ENCODE assay signal across 24 cellular contexts in the genomic region with DNA sequence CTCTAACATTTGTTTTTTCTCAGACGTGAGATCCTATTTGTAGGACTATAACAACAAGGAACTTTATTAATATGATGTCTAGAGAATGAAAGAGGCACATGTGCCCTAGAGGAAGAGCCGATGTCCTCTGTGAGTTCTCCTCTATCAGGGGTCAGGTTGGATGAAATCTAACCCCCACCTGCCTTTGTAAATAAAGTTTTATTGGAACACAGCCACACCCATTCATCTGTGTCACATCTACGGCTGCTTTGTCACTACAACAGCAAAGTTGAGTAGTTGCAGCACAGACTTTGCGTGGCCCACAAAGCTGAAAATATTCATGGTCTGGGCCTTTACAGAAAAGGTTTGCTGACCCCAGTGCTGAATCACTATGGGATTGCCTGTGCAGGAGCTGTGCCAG. TPM values are rescaled to one million over a fixed set of nuclear protein-coding genes. Genes with fewer than 3 reads are reported as not detected.
"Had no signal": no experiment of that assay in that cellular context is flagged by ENCODE, and none has a peak within 500 bp of the region (broad histone marks: within the 10 kb centered on the region; RNA-seq: fewer than 3 reads in every experiment).

No MANE protein-coding gene starts in this region.

- H3K4me3 Mint-ChIP-seq: activated CD4-positive, alpha-beta memory T cell treated with anti-CD3 and anti-CD28 coated beads for 36 hours; activated CD8-positive, alpha-beta memory T cell treated with anti-CD3 and anti-CD28 coated beads, Interleukin-2, amount 10 ng/mL, durations not matched to agents 7 days and 5 days; activated naive CD8-positive, alpha-beta T cell treated with anti-CD3 and anti-CD28 coated beads for 36 hours; endodermal cell; naive B cell; stimulated activated naive B cell treated with anti-CD40 and anti-IgM and Interleukin-4, amounts not matched to agents 10 μg/mL and 1 μg/mL and 100 μg/mL, for 72 hours; T-helper 2 cell treated with Interferon-gamma antibody and Interleukin-4, amounts not matched to agents 5 μg/mL and 100 μg/mL, for 36 hours; WTC11 had no signal

- ATAC-seq: activated CD8-positive, alpha-beta memory T cell treated with anti-CD3 and anti-CD28 coated beads, Interleukin-2, amount 10 ng/mL, durations not matched to agents 7 days and 5 days; left lobe of liver; stimulated activated naive B cell treated with anti-CD40 and anti-IgM and Interleukin-4, amounts not matched to agents 10 μg/mL and 1 μg/mL and 100 μg/mL, for 72 hours; WTC11 had no signal

- FAIRE-seq: colon, keratinocyte, pancreas, TTC549 had no signal

- H3K27ac ChIP-seq: brain microvascular endothelial cell, epithelial cell of prostate, pancreas, sigmoid colon, spleen had no signal

- H3K4me3 ChIP-seq: pancreas, sigmoid colon, spleen had no signal

- H3K36me3 Mint-ChIP-seq: activated CD4-positive, alpha-beta memory T cell treated with anti-CD3 and anti-CD28 coated beads for 36 hours; activated CD8-positive, alpha-beta memory T cell treated with anti-CD3 and anti-CD28 coated beads, Interleukin-2, amount 10 ng/mL, durations not matched to agents 7 days and 5 days; activated naive CD8-positive, alpha-beta T cell treated with anti-CD3 and anti-CD28 coated beads for 36 hours; naive B cell; stimulated activated naive B cell treated with anti-CD40 and anti-IgM and Interleukin-4, amounts not matched to agents 10 μg/mL and 1 μg/mL and 100 μg/mL, for 72 hours; WTC11 had no signal

- H3K9me3 Mint-ChIP-seq: activated CD4-positive, alpha-beta memory T cell treated with anti-CD3 and anti-CD28 coated beads for 36 hours; activated naive CD8-positive, alpha-beta T cell treated with anti-CD3 and anti-CD28 coated beads for 36 hours; endodermal cell; stimulated activated naive B cell treated with anti-CD40 and anti-IgM and Interleukin-4, amounts not matched to agents 10 μg/mL and 1 μg/mL and 100 μg/mL, for 72 hours; T-helper 2 cell treated with Interferon-gamma antibody and Interleukin-4, amounts not matched to agents 5 μg/mL and 100 μg/mL, for 36 hours; WTC11 had no signal

- H3K4me1 Mint-ChIP-seq: activated CD8-positive, alpha-beta memory T cell treated with anti-CD3 and anti-CD28 coated beads, Interleukin-2, amount 10 ng/mL, durations not matched to agents 7 days and 5 days; activated naive CD8-positive, alpha-beta T cell treated with anti-CD3 and anti-CD28 coated beads for 36 hours had no signal

- H3K27me3 ChIP-seq: brain microvascular endothelial cell, pancreas, sigmoid colon, spleen had no signal

- H3K27ac Mint-ChIP-seq: activated CD4-positive, alpha-beta memory T cell treated with anti-CD3 and anti-CD28 coated beads for 36 hours; activated CD8-positive, alpha-beta memory T cell treated with anti-CD3 and anti-CD28 coated beads, Interleukin-2, amount 10 ng/mL, durations not matched to agents 7 days and 5 days; activated naive CD8-positive, alpha-beta T cell treated with anti-CD3 and anti-CD28 coated beads for 36 hours; endodermal cell; naive B cell; T-helper 2 cell treated with Interferon-gamma antibody and Interleukin-4, amounts not matched to agents 5 μg/mL and 100 μg/mL, for 36 hours; WTC11 had no signal

- DNase-seq: activated CD4-positive, alpha-beta memory T cell treated with anti-CD3 and anti-CD28 coated beads for 36 hours; activated CD4-positive, alpha-beta T cell treated with anti-CD3 and anti-CD28 coated beads for 4 hours; activated CD8-positive, alpha-beta memory T cell treated with anti-CD3 and anti-CD28 coated beads, Interleukin-2, amount 10 ng/mL, durations not matched to agents 7 days and 5 days; activated naive CD8-positive, alpha-beta T cell treated with anti-CD3 and anti-CD28 coated beads for 36 hours; amygdala; brain microvascular endothelial cell; central memory CD4-positive, alpha-beta T cell; endodermal cell; foreskin fibroblast; hypothalamus; naive B cell; pancreas; sigmoid colon; spleen; stimulated activated naive B cell treated with anti-CD40 and anti-IgM and Interleukin-4, amounts not matched to agents 10 μg/mL and 1 μg/mL and 100 μg/mL, for 72 hours had no signal

- H3K27me3 Mint-ChIP-seq: activated CD8-positive, alpha-beta memory T cell treated with anti-CD3 and anti-CD28 coated beads, Interleukin-2, amount 10 ng/mL, durations not matched to agents 7 days and 5 days had no signal

- H3K36me3 ChIP-seq: brain microvascular endothelial cell, pancreas, sigmoid colon, spleen had no signal

- H3K9me3 ChIP-seq: pancreas, sigmoid colon, spleen had no signal

- H3K4me1 ChIP-seq: sigmoid colon had no signal

RNA-seq across cellular contexts. Expression of a gene that starts 0.6 kb away (rescaled TPM):
- total RNA-seq: activated CD4-positive, alpha-beta memory T cell treated with anti-CD3 and anti-CD28 coated beads for 36 hours; activated CD8-positive, alpha-beta memory T cell treated with anti-CD3 and anti-CD28 coated beads, Interleukin-2, amount 10 ng/mL, durations not matched to agents 7 days and 5 days; activated naive CD8-positive, alpha-beta T cell treated with anti-CD3 and anti-CD28 coated beads for 36 hours; left lobe of liver; lung microvascular endothelial cell; pulmonary artery endothelial cell; spleen; WTC11 had no signal
- polyA plus RNA-seq: keratinocyte, pancreas had no signal

RNA-seq across cellular contexts. Expression of a gene that starts 32.7 kb away (rescaled TPM):
- total RNA-seq: activated CD4-positive, alpha-beta memory T cell treated with anti-CD3 and anti-CD28 coated beads for 36 hours; activated CD8-positive, alpha-beta memory T cell treated with anti-CD3 and anti-CD28 coated beads, Interleukin-2, amount 10 ng/mL, durations not matched to agents 7 days and 5 days; activated naive CD8-positive, alpha-beta T cell treated with anti-CD3 and anti-CD28 coated beads for 36 hours; endodermal cell; lung microvascular endothelial cell; pulmonary artery endothelial cell had no signal
- polyA plus RNA-seq: keratinocyte had no signal
